Comparison of ENCODE assay signal across 13 cellular contexts in genomic region chr12:122096591-122097149, GRCh38. TPM values are rescaled to one million over a fixed set of nuclear protein-coding genes. Genes with fewer than 3 reads are reported as not detected.
DNase-seq lines count a peak whose midpoint lies in the region; ATAC-seq and TF ChIP-seq lines count a peak whose summit lies in the region.
"Had no signal": no experiment of that assay in that cellular context is flagged by ENCODE, and none has a peak within 500 bp of the region (broad histone marks: within the 10 kb centered on the region; RNA-seq: fewer than 3 reads in every experiment).

No MANE protein-coding gene starts in this region.

- H3K4me3 ChIP-seq in heart left ventricle (no peak overlapping the region), duodenal mucosa (ENCODE audit: low read depth in 1 of 2, low read length in 2 of 2) (peak overlapping the region; percentile 12 to 27), mucosa of descending colon (no peak overlapping the region), upper lobe of right lung (no peak overlapping the region)

- 72 to 82% (median 78%) methylated on average over 19 to 20 of the region's 20 CpGs for WGBS in heart left ventricle, 4 donors

- no peak overlapping the region for H3K4me3 Mint-ChIP-seq in activated T-helper 1 cell treated with anti-CD3 and anti-CD28 coated beads, Interleukin-12 subunit alpha, Interleukin-12 subunit beta, Interleukin-2, Interleukin-4 antibody, amounts not matched to agents 30 ng/mL and 10 ng/mL and 1 ng/mL, durations not matched to agents 14 hours and 24 hours and 36 hours
- H3K4me3 Mint-ChIP-seq: activated CD4-positive, alpha-beta T cell treated with anti-CD3 and anti-CD28 coated beads, Interleukin-2, amount 10 ng/mL, durations not matched to agents 24 days and 14 days had no signal

- no peak for TF ChIP-seq CTCF in heart left ventricle (IDR thresholded peaks at IDR 0.05)
- no peak for TF ChIP-seq CTCF in mucosa of descending colon (IDR thresholded peaks at IDR 0.05)
- no peak for TF ChIP-seq CTCF in upper lobe of right lung (IDR thresholded peaks at IDR 0.05)

- H3K9ac ChIP-seq in duodenal mucosa (ENCODE audit: low read depth in 1 of 2, low read length in 2 of 2): peak overlapping the region; percentile 4 to 21

- no peaks in the 10 kb centered on the region for H3K27me3 Mint-ChIP-seq in activated T-helper 1 cell treated with anti-CD3 and anti-CD28 coated beads, Interleukin-12 subunit alpha, Interleukin-12 subunit beta, Interleukin-2, Interleukin-4 antibody, amounts not matched to agents 30 ng/mL and 10 ng/mL and 1 ng/mL, durations not matched to agents 14 hours and 24 hours and 36 hours (ENCODE audit: insufficient read depth)
- H3K27me3 Mint-ChIP-seq: activated CD4-positive, alpha-beta T cell treated with anti-CD3 and anti-CD28 coated beads, Interleukin-2, amount 10 ng/mL, durations not matched to agents 24 days and 14 days had no signal

- H3K4me1 Mint-ChIP-seq in activated T-helper 1 cell treated with anti-CD3 and anti-CD28 coated beads, Interleukin-12 subunit alpha, Interleukin-12 subunit beta, Interleukin-2, Interleukin-4 antibody, amounts not matched to agents 30 ng/mL and 10 ng/mL and 1 ng/mL, durations not matched to agents 14 hours and 24 hours and 36 hours (ENCODE audit: low read depth): peaks cover 40% of the 10 kb centered on the region

- DNase-seq in heart left ventricle (peak in 2 of 5 donors; percentile 43 to 47), cardiac septum (ENCODE audit: low spot score) (no peak), mucosa of descending colon (peak in 2 of 3 donors; percentile 60 to 67), upper lobe of right lung (no peak), NCI-H345 (lab: John Stamatoyannopoulos, UW) (no peak), NCI-H1417 treated with DMSO at 0.1 percent for 48 hours (lab: John Stamatoyannopoulos, UW) (no peak)
- no peak for DNase-seq in activated T-helper 1 cell treated with anti-CD3 and anti-CD28 coated beads, Interleukin-12 subunit alpha, Interleukin-12 subunit beta, Interleukin-2, Interleukin-4 antibody, amounts not matched to agents 30 ng/mL and 10 ng/mL and 1 ng/mL, durations not matched to agents 14 hours and 24 hours and 36 hours (ENCODE audit: low spot score)
- DNase-seq: activated CD4-positive, alpha-beta T cell treated with anti-CD3 and anti-CD28 coated beads, Interleukin-2, amount 10 ng/mL, durations not matched to agents 24 days and 14 days; DMS79 treated with DMSO at 0.1 percent for 48 hours; foreskin melanocyte; NCI-H446 treated with DMSO at 0.1 percent for 48 hours; stimulated activated CD4-positive, alpha-beta T cell treated with anti-CD3 and anti-CD28 coated beads, Interleukin-15, amount 100 ng/mL, for 24 hours had no signal

- H3K27me3 ChIP-seq in heart left ventricle (no peaks in the 10 kb centered on the region), duodenal mucosa (ENCODE audit: control insufficient read depth in 1 of 2, insufficient read depth in 2 of 2, low read length in 2 of 2) (no peaks in the 10 kb centered on the region), upper lobe of right lung (no peaks in the 10 kb centered on the region)

- no peak for TF ChIP-seq POLR2A in heart left ventricle (IDR thresholded peaks at IDR 0.05)

- intact Hi-C loops in heart left ventricle (cut with DNase I) (no loop called here), cardiac septum (cut with DNase I) (no loop called here), mucosa of descending colon (cut with DNase I, micrococcal nuclease) (no loop called here), upper lobe of right lung (cut with DNase I) (no loop called here)
- intact Hi-C loops in activated T-helper 1 cell treated with anti-CD3 and anti-CD28 coated beads, Interleukin-12 subunit alpha, Interleukin-12 subunit beta, Interleukin-2, Interleukin-4 antibody, amounts not matched to agents 30 ng/mL and 10 ng/mL and 1 ng/mL, durations not matched to agents 14 hours and 24 hours and 36 hours (cut with micrococcal nuclease): no loop called here

- ATAC-seq in heart left ventricle: peak in 1 of 4 donors; percentile 9
- ATAC-seq in mucosa of descending colon: no peak
- ATAC-seq in upper lobe of right lung: no peak

- H3K9me3 ChIP-seq in heart left ventricle (no peaks in the 10 kb centered on the region), duodenal mucosa (ENCODE audit: control insufficient read depth in 1 of 2, low read length in 2 of 2) (no peaks in the 10 kb centered on the region), mucosa of descending colon (no peaks in the 10 kb centered on the region), upper lobe of right lung (no peaks in the 10 kb centered on the region)

- H3K36me3 Mint-ChIP-seq in activated T-helper 1 cell treated with anti-CD3 and anti-CD28 coated beads, Interleukin-12 subunit alpha, Interleukin-12 subunit beta, Interleukin-2, Interleukin-4 antibody, amounts not matched to agents 30 ng/mL and 10 ng/mL and 1 ng/mL, durations not matched to agents 14 hours and 24 hours and 36 hours (ENCODE audit: low read depth): peaks cover 6% of the 10 kb centered on the region

- H3K4me1 ChIP-seq in heart left ventricle (peaks cover 4 to 76% (median 62%) of the 10 kb centered on the region in 12 donors), duodenal mucosa (ENCODE audit: control insufficient read depth in 1 of 2, insufficient read depth in 2 of 2, low read length in 2 of 2) (peaks cover 78 to 89% of the 10 kb centered on the region in 2 donors), mucosa of descending colon (ENCODE audit: low read depth) (peaks cover 72% of the 10 kb centered on the region), upper lobe of right lung (peaks cover 66% of the 10 kb centered on the region)

- H3K27ac ChIP-seq in heart left ventricle (peak overlapping the region in 11 of 12 donors; percentile 80 to 91 (median 83)), duodenal mucosa (ENCODE audit: low read depth, low read length) (no peak overlapping the region), upper lobe of right lung (peak overlapping the region; percentile 85)

- H3K9me3 Mint-ChIP-seq in activated T-helper 1 cell treated with anti-CD3 and anti-CD28 coated beads, Interleukin-12 subunit alpha, Interleukin-12 subunit beta, Interleukin-2, Interleukin-4 antibody, amounts not matched to agents 30 ng/mL and 10 ng/mL and 1 ng/mL, durations not matched to agents 14 hours and 24 hours and 36 hours: no peaks in the 10 kb centered on the region
- H3K9me3 Mint-ChIP-seq: activated CD4-positive, alpha-beta T cell treated with anti-CD3 and anti-CD28 coated beads, Interleukin-2, amount 10 ng/mL, durations not matched to agents 24 days and 14 days had no signal

- H3K36me3 ChIP-seq in heart left ventricle: no peaks in the 10 kb centered on the region
- H3K36me3 ChIP-seq in duodenal mucosa (ENCODE audit: control insufficient read depth in 1 of 2, insufficient read depth in 2 of 2, low read length in 2 of 2): no peaks in the 10 kb centered on the region
- H3K36me3 ChIP-seq in mucosa of descending colon (ENCODE audit: low read depth): no peaks in the 10 kb centered on the region
- H3K36me3 ChIP-seq in upper lobe of right lung: no peaks in the 10 kb centered on the region

- H3K27ac Mint-ChIP-seq in activated T-helper 1 cell treated with anti-CD3 and anti-CD28 coated beads, Interleukin-12 subunit alpha, Interleukin-12 subunit beta, Interleukin-2, Interleukin-4 antibody, amounts not matched to agents 30 ng/mL and 10 ng/mL and 1 ng/mL, durations not matched to agents 14 hours and 24 hours and 36 hours: no peak overlapping the region

RNA-seq across cellular contexts. Expression of gene MLXIP, which starts 18.1 kb away (rescaled TPM):
- total RNA-seq in heart left ventricle (10 to 100 TPM; 14.3 to 39.6 (median 22.7) TPM), cardiac septum (24.7 TPM), mucosa of descending colon (100 to 1,000 TPM; 194 to 230 (median 201) TPM), upper lobe of right lung (57.4 TPM)
- 10 to 100 TPM; 19.8 to 31.7 TPM for polyA plus RNA-seq in heart left ventricle
- 59.0 and 62.1 TPM in 2 replicates for total RNA-seq in activated T-helper 1 cell treated with anti-CD3 and anti-CD28 coated beads, Interleukin-12 subunit alpha, Interleukin-12 subunit beta, Interleukin-2, Interleukin-4 antibody, amounts not matched to agents 30 ng/mL and 10 ng/mL and 1 ng/mL, durations not matched to agents 14 hours and 24 hours and 36 hours

Comparison
In these comparisons a context has a peak if more than half of its experiments do, and no peak if none do; other contexts are left out.
1. DNase-seq: peak in mucosa of descending colon (2 of 3); none in cardiac septum (single experiment), upper lobe of right lung (single experiment), NCI-H345 (single experiment), activated T-helper 1 cell treated with anti-CD3 and anti-CD28 coated beads, Interleukin-12 subunit alpha, Interleukin-12 subunit beta, Interleukin-2, Interleukin-4 antibody, amounts not matched to agents 30 ng/mL and 10 ng/mL and 1 ng/mL, durations not matched to agents 14 hours and 24 hours and 36 hours (single experiment) and NCI-H1417 treated with DMSO at 0.1 percent for 48 hours (single experiment).
2. H3K4me3 ChIP-seq: peak in duodenal mucosa (2 of 2); none in heart left ventricle (0 of 12), mucosa of descending colon (single experiment) and upper lobe of right lung (single experiment).